In the genomic region with DNA sequence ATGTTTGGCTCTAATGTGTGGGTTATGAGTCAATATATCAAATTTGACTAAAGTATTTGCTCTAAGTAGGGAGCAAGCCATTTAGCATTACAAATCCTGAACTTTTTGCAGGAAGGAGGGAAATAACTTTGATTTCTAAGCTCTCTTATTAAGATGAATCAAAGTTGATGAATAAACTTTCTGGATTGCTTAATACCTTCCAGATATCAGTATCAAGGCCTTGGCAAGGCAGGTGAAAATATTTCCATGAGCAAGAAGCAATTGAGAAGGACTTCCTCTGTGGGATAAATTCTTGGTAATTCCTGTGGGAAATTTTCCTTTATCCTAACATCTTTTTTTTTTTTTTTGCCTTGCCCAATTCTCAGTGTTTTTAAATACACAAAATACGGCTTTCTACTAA, we compare ENCODE assay signal across 23 cellular contexts.
A peak's percentile ranks its signal among the peaks of the same experiment; 100 is the strongest.
DNase-seq lines count a peak whose midpoint lies in the region; ATAC-seq and TF ChIP-seq lines count a peak whose summit lies in the region.
"Had no signal": no experiment of that assay in that cellular context is flagged by ENCODE, and none has a peak within 500 bp of the region (broad histone marks: within the 10 kb centered on the region; RNA-seq: fewer than 3 reads in every experiment).

No MANE protein-coding gene starts in this region.

- TF ChIP-seq POLR2A in stomach (IDR thresholded peaks at IDR 0.05), result no peak

- no peaks in the 10 kb centered on the region for H3K36me3 Mint-ChIP-seq in chondrocyte (ENCODE audit: low read depth)
- H3K36me3 Mint-ChIP-seq in immature natural killer cell, result no peaks in the 10 kb centered on the region
- H3K36me3 Mint-ChIP-seq: activated naive CD8-positive, alpha-beta T cell; T-cell had no signal

- no peak overlapping the region for H3K4me3 Mint-ChIP-seq in chondrocyte (ENCODE audit: unreplicated experiment)
- no peak overlapping the region for H3K4me3 Mint-ChIP-seq in immature natural killer cell
- H3K4me3 Mint-ChIP-seq: activated CD8-positive, alpha-beta T cell treated with anti-CD3 and anti-CD28 coated beads for 36 hours; activated naive CD8-positive, alpha-beta T cell; T-cell had no signal

- H3K27ac ChIP-seq in lower lobe of right lung (no peak overlapping the region), subcutaneous abdominal adipose tissue (ENCODE audit: low read depth, low read length) (peak overlapping the region; percentile 3), stomach (peak overlapping the region in 2 of 5 donors; percentile 51 to 73), WERI-Rb-1 (no peak overlapping the region)
- H3K27ac ChIP-seq: BLaER1 treated with 17β-estradiol and CSF1 and Interleukin-3, amounts not matched to agents 10 nM and 100 nM; foreskin keratinocyte; KMS-11; thoracic aorta had no signal

- H3K9me3 Mint-ChIP-seq in chondrocyte (ENCODE audit: low read depth) (no peaks in the 10 kb centered on the region), immature natural killer cell (no peaks in the 10 kb centered on the region)
- H3K9me3 Mint-ChIP-seq: activated CD8-positive, alpha-beta T cell treated with anti-CD3 and anti-CD28 coated beads for 36 hours; T-cell had no signal

- H3K4me3 ChIP-seq in lower lobe of right lung, result peak overlapping the region; percentile 10
- H3K4me3 ChIP-seq in subcutaneous abdominal adipose tissue (ENCODE audit: low read depth in 1 of 5, low read length in 5 of 5), result no peak overlapping the region
- H3K4me3 ChIP-seq in stomach, result no peak overlapping the region
- H3K4me3 ChIP-seq in WERI-Rb-1 (ENCODE audit: low read depth, low read length), result no peak overlapping the region
- H3K4me3 ChIP-seq: BLaER1 treated with 17β-estradiol and CSF1 and Interleukin-3, amounts not matched to agents 10 nM and 100 nM; thoracic aorta had no signal

- peaks cover 13% of the 10 kb centered on the region for H3K4me1 ChIP-seq in lower lobe of right lung
- peaks cover 0 to 17% (median 10%) of the 10 kb centered on the region in 5 donors for H3K4me1 ChIP-seq in subcutaneous abdominal adipose tissue (ENCODE audit: control insufficient read depth in 5 of 5, insufficient read depth in 5 of 5, low read length in 5 of 5)
- H3K4me1 ChIP-seq in stomach, result peaks cover 9 to 35% (median 18%) of the 10 kb centered on the region in 4 donors

- no peak overlapping the region for H3K9ac ChIP-seq in subcutaneous abdominal adipose tissue (ENCODE audit: low read length in 5 of 5)
- H3K9ac ChIP-seq: BLaER1 treated with 17β-estradiol and CSF1 and Interleukin-3, amounts not matched to agents 10 nM and 100 nM; KMS-11 had no signal

- no peaks in the 10 kb centered on the region for H3K27me3 ChIP-seq in lower lobe of right lung (ENCODE audit: low read depth)
- H3K27me3 ChIP-seq in subcutaneous abdominal adipose tissue (ENCODE audit: control insufficient read depth in 5 of 5, insufficient read depth in 4 of 5, low read length in 5 of 5), result no peaks in the 10 kb centered on the region
- no peaks in the 10 kb centered on the region for H3K27me3 ChIP-seq in stomach
- H3K27me3 ChIP-seq in WERI-Rb-1 (ENCODE audit: insufficient read depth, low read depth, severe bottlenecking), result no peaks in the 10 kb centered on the region
- H3K27me3 ChIP-seq: foreskin keratinocyte had no signal

- ATAC-seq in lower lobe of right lung, result peak in 1 of 2 donors; percentile 19
- ATAC-seq: activated CD8-positive, alpha-beta T cell treated with anti-CD3 and anti-CD28 coated beads for 36 hours; left lobe of liver; T-cell had no signal

- H3K36me3 ChIP-seq in lower lobe of right lung (no peaks in the 10 kb centered on the region), subcutaneous abdominal adipose tissue (ENCODE audit: control insufficient read depth in 5 of 5, insufficient read depth in 5 of 5, low read length in 5 of 5) (no peaks in the 10 kb centered on the region), stomach (no peaks in the 10 kb centered on the region), WERI-Rb-1 (no peaks in the 10 kb centered on the region)
- H3K36me3 ChIP-seq: BLaER1 treated with 17β-estradiol and CSF1 and Interleukin-3, amounts not matched to agents 10 nM and 100 nM; thoracic aorta had no signal

- H3K4me1 Mint-ChIP-seq in chondrocyte (ENCODE audit: low read depth), result peaks cover 43% of the 10 kb centered on the region
- no peaks in the 10 kb centered on the region for H3K4me1 Mint-ChIP-seq in immature natural killer cell
- H3K4me1 Mint-ChIP-seq: T-cell had no signal

- intact Hi-C loops in lower lobe of right lung (cut with DNase I) (loop anchor here (10.0 kb wide), 1 partner anchor 573 kb away; no protein-coding TSS in a partner anchor), stomach (cut with DNase I; ENCODE audit: low total_unique reads) (no loop called here)

- H3K9me3 ChIP-seq in lower lobe of right lung (no peaks in the 10 kb centered on the region), subcutaneous abdominal adipose tissue (ENCODE audit: control insufficient read depth in 5 of 5, low read length in 5 of 5) (no peaks in the 10 kb centered on the region), stomach (no peaks in the 10 kb centered on the region), WERI-Rb-1 (ENCODE audit: severe bottlenecking) (no peaks in the 10 kb centered on the region)
- H3K9me3 ChIP-seq: thoracic aorta had no signal

- TF ChIP-seq CTCF in chondrocyte (IDR thresholded peaks at IDR 0.05) (no peak), lower lobe of right lung (IDR thresholded peaks at IDR 0.05) (no peak), stomach (IDR thresholded peaks at IDR 0.05) (no peak), WERI-Rb-1 (IDR thresholded peaks at IDR 0.05; ENCODE audit: low read depth, low read length) (no peak)

- H3K27ac Mint-ChIP-seq in chondrocyte (ENCODE audit: unreplicated experiment) (peak overlapping the region; percentile 43), immature natural killer cell (no peak overlapping the region)
- H3K27ac Mint-ChIP-seq: activated CD8-positive, alpha-beta T cell treated with anti-CD3 and anti-CD28 coated beads for 36 hours; activated naive CD8-positive, alpha-beta T cell; T-cell had no signal

- H3K27me3 Mint-ChIP-seq in chondrocyte (ENCODE audit: low read depth) (no peaks in the 10 kb centered on the region), immature natural killer cell (ENCODE audit: low read depth in 3 of 3) (peaks cover 0 to 3% (median 2%) of the 10 kb centered on the region in 3 donors)
- H3K27me3 Mint-ChIP-seq: activated naive CD8-positive, alpha-beta T cell had no signal

- DNase-seq in LHCN-M2 (ENCODE audit: low read depth) (peak; percentile 79), chondrocyte (ENCODE audit: low spot score) (no peak), lower lobe of right lung (no peak), stomach (no peak), WERI-Rb-1 (no peak), immature natural killer cell (no peak)
- no peak for DNase-seq in activated naive CD4-positive, alpha-beta T cell treated with anti-CD3 and anti-CD28 coated beads, Interleukin-2, amount 50 U/mL, for 16 hours
- DNase-seq: activated CD8-positive, alpha-beta T cell treated with anti-CD3 and anti-CD28 coated beads for 36 hours; activated T-cell treated with anti-CD3 and anti-CD28 coated beads, Interleukin-2, amount 50 U/mL, for 48 hours; central memory CD4-positive, alpha-beta T cell; DMS 273 treated with DMSO at 0.1 percent for 48 hours; NCI-H1048; NCI-H2029 treated with DMSO at 0.1 percent for 48 hours; posterior cingulate gyrus; stimulated activated CD4-positive, alpha-beta T cell treated with anti-CD3 and anti-CD28 coated beads, Interleukin-12 subunit alpha, Interleukin-12 subunit beta, amount 100 ng/mL, for 4 hours; T-cell had no signal

- no peak for TF ChIP-seq EP300 in stomach (IDR thresholded peaks at IDR 0.05)

- WGBS in stomach, 5 donors, result 64 to 89% (median 68%) methylated on average over 1 of the region's 1 CpG
